In the genomic region with DNA sequence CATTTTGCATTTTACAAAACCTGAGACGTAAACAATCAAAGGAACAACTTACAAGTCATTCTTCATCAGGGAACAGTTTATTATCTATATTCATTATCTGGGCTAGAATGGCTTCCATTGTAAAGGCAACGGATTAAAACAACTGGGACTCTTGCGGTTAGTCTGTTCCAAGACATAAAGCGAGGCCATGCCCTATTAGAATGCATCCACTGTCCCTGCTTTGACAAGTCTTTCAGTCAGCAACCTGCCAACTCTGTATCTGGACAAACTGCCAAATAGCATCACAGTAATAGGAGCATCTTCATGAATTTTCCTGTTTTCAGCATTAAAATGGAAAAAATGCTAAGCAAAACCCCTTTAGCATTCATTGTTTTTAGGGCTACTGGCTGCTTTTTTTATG, we compare ENCODE assay signal across 17 cellular contexts.
"Had no signal": no experiment of that assay in that cellular context is flagged by ENCODE, and none has a peak within 500 bp of the region (broad histone marks: within the 10 kb centered on the region; RNA-seq: fewer than 3 reads in every experiment).

No MANE protein-coding gene starts in this region.

- H3K27ac Mint-ChIP-seq: activated CD4-positive, alpha-beta T cell treated with anti-CD3 and anti-CD28 coated beads for 36 hours; activated naive CD4-positive, alpha-beta T cell treated with anti-CD3 and anti-CD28 coated beads, Interleukin-2, amount 50 U/mL, for 72 hours; WTC11 had no signal

- H3K36me3 Mint-ChIP-seq: activated naive CD4-positive, alpha-beta T cell treated with anti-CD3 and anti-CD28 coated beads, Interleukin-2, amount 50 U/mL, for 72 hours; WTC11 had no signal

- H3K27ac ChIP-seq: foreskin keratinocyte, left lung, psoas muscle, right lobe of liver, stomach, upper lobe of right lung had no signal

- H3K9me3 ChIP-seq: left lung, psoas muscle, right lobe of liver, stomach, upper lobe of right lung had no signal

- H3K36me3 ChIP-seq: left lung, right lobe of liver, stomach, upper lobe of right lung had no signal

- H3K27me3 Mint-ChIP-seq: activated CD4-positive, alpha-beta T cell treated with anti-CD3 and anti-CD28 coated beads for 36 hours had no signal

- H3K4me3 Mint-ChIP-seq: activated CD4-positive, alpha-beta T cell treated with anti-CD3 and anti-CD28 coated beads for 36 hours; WTC11 had no signal

- H3K27me3 ChIP-seq: foreskin keratinocyte, left lung, right lobe of liver, stomach, upper lobe of right lung had no signal

- H3K4me1 Mint-ChIP-seq: activated CD4-positive, alpha-beta T cell treated with anti-CD3 and anti-CD28 coated beads for 36 hours had no signal

- H3K9me3 Mint-ChIP-seq: WTC11 had no signal

- H3K4me3 ChIP-seq: left lung, psoas muscle, right lobe of liver, stomach, upper lobe of right lung had no signal

- DNase-seq: activated CD4-positive, alpha-beta T cell treated with anti-CD3 and anti-CD28 coated beads for 36 hours; activated CD4-positive, alpha-beta T cell treated with anti-CD3 and anti-CD28 coated beads, Interleukin-2, amount 50 U/mL, for 48 hours; activated gamma-delta T cell treated with Interleukin-2 at 50 U/mL for 16 hours; foreskin keratinocyte; glutamatergic neuron; kidney; left lung; psoas muscle; right lobe of liver; small intestine; stimulated activated CD4-positive, alpha-beta T cell treated with anti-CD3 and anti-CD28 coated beads, Interleukin-15, amount 100 ng/mL, for 24 hours; stimulated activated CD4-positive, alpha-beta T cell treated with anti-CD3 and anti-CD28 coated beads, Interleukin-2, amount 100 ng/mL, for 48 hours; stomach; SW 1271; upper lobe of right lung had no signal

- H3K4me1 ChIP-seq: foreskin keratinocyte, left lung, psoas muscle, right lobe of liver, stomach, upper lobe of right lung had no signal

- ATAC-seq: activated CD4-positive, alpha-beta T cell treated with anti-CD3 and anti-CD28 coated beads for 36 hours; activated naive CD4-positive, alpha-beta T cell treated with anti-CD3 and anti-CD28 coated beads, Interleukin-2, amount 50 U/mL, for 72 hours; foreskin keratinocyte; left lung; psoas muscle; right lobe of liver; upper lobe of right lung; WTC11 had no signal
